8 cellular contexts compared by ENCODE assay signal in genomic region chr6:153001767-153002612, GRCh38. TPM values are rescaled to one million over a fixed set of nuclear protein-coding genes. Genes with fewer than 3 reads are reported as not detected.
DNase-seq lines count a peak whose midpoint lies in the region; ATAC-seq, FAIRE-seq and TF ChIP-seq lines count a peak whose summit lies in the region.

No MANE protein-coding gene starts in this region.

- no peaks in the 10 kb centered on the region for H3K9me3 ChIP-seq in effector memory CD4-positive, alpha-beta T cell (ENCODE audit: control insufficient read depth, low read length)
- no peaks in the 10 kb centered on the region for H3K9me3 ChIP-seq in mucosa of rectum (ENCODE audit: control insufficient read depth in 2 of 2, low read length in 2 of 2)

- no peak for TF ChIP-seq POLR2A in H54 (IDR thresholded peaks at IDR 0.05; ENCODE audit: low read depth, low read length)

- H3K36me3 ChIP-seq in effector memory CD4-positive, alpha-beta T cell (ENCODE audit: control insufficient read depth, insufficient read depth, low read length): no peaks in the 10 kb centered on the region
- H3K36me3 ChIP-seq in mucosa of rectum (ENCODE audit: control insufficient read depth in 2 of 2, insufficient read depth in 2 of 2, low read length in 2 of 2): peaks cover 5% of the 10 kb centered on the region in 2 donors

- DNase-seq in AG10803 (ENCODE audit: low read depth): peak; percentile 19
- peak; percentile 35 for DNase-seq in SK-N-DZ (ENCODE audit: low spot score)
- DNase-seq in effector memory CD4-positive, alpha-beta T cell: no peak
- no peak for DNase-seq in 8988T
- DNase-seq in H54 (ENCODE audit: insufficient read length, low spot score): no peak

- ATAC-seq in GM18517 (IDR thresholded peaks at IDR 0.05; ENCODE audit: unreplicated experiment) (peak; percentile 31), HG03064 (IDR thresholded peaks at IDR 0.05; ENCODE audit: low read depth, unreplicated experiment) (peak; percentile 19)

- H3K4me3 ChIP-seq in AG10803 (ENCODE audit: low read length): peak overlapping the region; percentile 88
- peak overlapping the region; percentile 65 for H3K4me3 ChIP-seq in effector memory CD4-positive, alpha-beta T cell (ENCODE audit: insufficient read depth, low read depth, low read length, poor library complexity, severe bottlenecking)
- peak overlapping the region; percentile 73 to 98 for H3K4me3 ChIP-seq in mucosa of rectum (ENCODE audit: low read length in 2 of 2)

- no peaks in the 10 kb centered on the region for H3K27me3 ChIP-seq in effector memory CD4-positive, alpha-beta T cell (replicated peaks; ENCODE audit: control insufficient read depth, insufficient read depth, low read length, poor library complexity, severe bottlenecking)
- no peaks in the 10 kb centered on the region for H3K27me3 ChIP-seq in mucosa of rectum (ENCODE audit: control insufficient read depth in 2 of 2, insufficient read depth in 2 of 2, low read length in 2 of 2)

- no peak for FAIRE-seq in H54 (lab: Jason Lieb, UNC)

- peak overlapping the region; percentile 71 for H3K27ac ChIP-seq in effector memory CD4-positive, alpha-beta T cell (ENCODE audit: insufficient read depth, low read length, poor library complexity, severe bottlenecking)
- H3K27ac ChIP-seq in mucosa of rectum (ENCODE audit: low read depth in 2 of 2, low read length in 2 of 2): peak overlapping the region; percentile 70 to 79

- TF ChIP-seq CTCF in AG10803 (conservative IDR thresholded peaks at IDR 0.05; ENCODE audit: low read length): no peak

- H3K4me1 ChIP-seq in effector memory CD4-positive, alpha-beta T cell (ENCODE audit: control insufficient read depth, insufficient read depth, low read length, poor library complexity, severe bottlenecking): peaks cover 18% of the 10 kb centered on the region
- peaks cover 11 to 12% of the 10 kb centered on the region in 2 donors for H3K4me1 ChIP-seq in mucosa of rectum (ENCODE audit: control insufficient read depth in 2 of 2, insufficient read depth in 2 of 2, low read length in 2 of 2)

- peak overlapping the region; percentile 61 to 92 for H3K9ac ChIP-seq in mucosa of rectum (ENCODE audit: low read depth in 1 of 2, low read length in 2 of 2)

RNA-seq across cellular contexts. Expression of gene MTRF1L, which starts 0.5 kb away (rescaled TPM):
- 16.2 and 18.3 TPM in 2 replicates for polyA plus RNA-seq in SK-N-DZ (2014; cell fraction: cytosol; rRNA removed)
- polyA plus RNA-seq in SK-N-DZ (2014; cell fraction: nucleus; rRNA removed): 16.7 and 24.8 TPM in 2 replicates

RNA-seq across cellular contexts. Expression of gene FBXO5, which starts 19.1 kb away (rescaled TPM):
- 64.2 and 68.7 TPM in 2 replicates for polyA plus RNA-seq in SK-N-DZ (2014; cell fraction: cytosol; rRNA removed)
- 56.6 and 57.2 TPM in 2 replicates for polyA plus RNA-seq in SK-N-DZ (2014; cell fraction: nucleus; rRNA removed)

Comparison
In these comparisons a context has a peak if more than half of its experiments do, and no peak if none do; other contexts are left out.
1. DNase-seq: peak in AG10803 (single experiment) and SK-N-DZ (single experiment); none in effector memory CD4-positive, alpha-beta T cell (0 of 3), 8988T (single experiment) and H54 (single experiment).
2. Peak in every context shown above with its lines, with median percentiles within 50 percentile points of each other: H3K4me3 ChIP-seq.